18 cellular contexts compared by ENCODE assay signal in genomic region chr20:54291339-54292060, GRCh38.
"Had no signal": no experiment of that assay in that cellular context is flagged by ENCODE, and none has a peak within 500 bp of the region (broad histone marks: within the 10 kb centered on the region; RNA-seq: fewer than 3 reads in every experiment).

No MANE protein-coding gene starts in this region.

- H3K9me3 Mint-ChIP-seq: activated CD4-positive, alpha-beta memory T cell treated with anti-CD3 and anti-CD28 coated beads for 36 hours; activated naive CD8-positive, alpha-beta T cell treated with anti-CD3 and anti-CD28 coated beads for 36 hours had no signal

- H3K4me1 ChIP-seq: pancreas, upper lobe of left lung had no signal

- H3K27ac ChIP-seq: cardiac muscle cell, heart right ventricle, pancreas, thoracic aorta, upper lobe of left lung, WERI-Rb-1 had no signal

- H3K36me3 ChIP-seq: cardiac muscle cell, heart right ventricle, pancreas, thoracic aorta, upper lobe of left lung, WERI-Rb-1 had no signal

- H3K4me2 ChIP-seq: smooth muscle cell had no signal

- H3K4me3 Mint-ChIP-seq: activated CD4-positive, alpha-beta memory T cell treated with anti-CD3 and anti-CD28 coated beads for 36 hours; activated naive CD8-positive, alpha-beta T cell treated with anti-CD3 and anti-CD28 coated beads for 36 hours; activated T-helper 1 cell treated with anti-CD3 and anti-CD28 coated beads, Interleukin-12 subunit alpha, Interleukin-12 subunit beta, Interleukin-2, Interleukin-4 antibody, amounts not matched to agents 30 ng/mL and 10 ng/mL and 1 ng/mL, durations not matched to agents 14 hours and 24 hours and 36 hours; dendritic cell treated with granulocyte-macrophage colony-stimulating factor and Interleukin-4, amounts not matched to agents 40 ng/mL and 50 ng/mL, for 4 days; memory B cell; naive thymus-derived CD4-positive, alpha-beta T cell had no signal

- H3K27ac Mint-ChIP-seq: activated CD4-positive, alpha-beta memory T cell treated with anti-CD3 and anti-CD28 coated beads for 36 hours; activated naive CD8-positive, alpha-beta T cell treated with anti-CD3 and anti-CD28 coated beads for 36 hours; dendritic cell treated with granulocyte-macrophage colony-stimulating factor and Interleukin-4, amounts not matched to agents 40 ng/mL and 50 ng/mL, for 4 days; memory B cell; naive thymus-derived CD4-positive, alpha-beta T cell had no signal

- H3K27me3 ChIP-seq: cardiac muscle cell, pancreas, upper lobe of left lung had no signal

- H3K4me3 ChIP-seq: cardiac muscle cell, heart right ventricle, pancreas, smooth muscle cell, thoracic aorta, upper lobe of left lung had no signal

- H3K36me3 Mint-ChIP-seq: activated CD4-positive, alpha-beta memory T cell treated with anti-CD3 and anti-CD28 coated beads for 36 hours; memory B cell; naive thymus-derived CD4-positive, alpha-beta T cell had no signal

- DNase-seq: activated CD4-positive, alpha-beta memory T cell treated with anti-CD3 and anti-CD28 coated beads for 36 hours; activated naive CD8-positive, alpha-beta T cell treated with anti-CD3 and anti-CD28 coated beads for 36 hours; activated T-cell treated with anti-CD3 and anti-CD28 coated beads for 4 hours; amniotic stem cell; effector CD8-positive, alpha-beta T cell; heart right ventricle; left ventricle myocardium superior; naive thymus-derived CD4-positive, alpha-beta T cell; pancreas; stimulated activated CD4-positive, alpha-beta T cell treated with anti-CD3 and anti-CD28 coated beads, Interleukin-4, amount 100 ng/mL, for 1 hour; upper lobe of left lung; WERI-Rb-1 had no signal

- H3K9me3 ChIP-seq: heart right ventricle, pancreas, thoracic aorta, upper lobe of left lung had no signal

- H3K4me1 Mint-ChIP-seq: memory B cell had no signal

- H3K27me3 Mint-ChIP-seq: dendritic cell treated with granulocyte-macrophage colony-stimulating factor and Interleukin-4, amounts not matched to agents 40 ng/mL and 50 ng/mL, for 4 days had no signal
